ENCODE assay signal across 28 cellular contexts in the genomic region with DNA sequence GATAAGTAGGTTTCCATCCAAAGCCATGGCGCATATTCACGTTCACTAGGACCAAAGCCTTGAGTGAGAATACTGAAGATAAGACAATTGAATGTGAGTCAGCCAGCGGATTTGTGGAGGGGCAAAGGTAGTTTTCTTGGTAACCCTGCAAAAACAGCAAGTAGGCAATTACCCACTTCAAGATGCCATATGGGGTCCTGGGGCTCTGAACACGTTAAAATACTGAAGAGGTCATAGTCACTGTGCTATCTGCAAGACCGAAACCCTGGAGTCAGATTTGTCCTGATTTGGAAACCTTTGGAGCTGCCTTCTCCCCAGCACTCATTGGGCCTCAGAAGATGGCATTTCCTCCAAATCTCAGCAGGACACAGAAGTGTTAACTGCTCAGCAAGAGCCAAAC.
"Had no signal": no experiment of that assay in that cellular context is flagged by ENCODE, and none has a peak within 500 bp of the region (broad histone marks: within the 10 kb centered on the region; RNA-seq: fewer than 3 reads in every experiment).

No MANE protein-coding gene starts in this region.

- H3K27ac ChIP-seq: colonic mucosa, coronary artery, dorsolateral prefrontal cortex, epithelial cell of prostate, esophagus muscularis mucosa, esophagus squamous epithelium, foreskin keratinocyte, gastrocnemius medialis, gastroesophageal sphincter, heart left ventricle, heart right ventricle, hepatocyte had no signal

- H3K4me2 ChIP-seq: hepatocyte had no signal

- H3K4me1 ChIP-seq: colonic mucosa, esophagus muscularis mucosa, esophagus squamous epithelium, foreskin keratinocyte, gastrocnemius medialis, gastroesophageal sphincter, heart left ventricle, heart right ventricle had no signal

- H3K27me3 ChIP-seq: colonic mucosa, dorsolateral prefrontal cortex, esophagus muscularis mucosa, esophagus squamous epithelium, foreskin keratinocyte, gastrocnemius medialis, gastroesophageal sphincter, heart left ventricle, heart right ventricle, hepatocyte had no signal

- H3K27me3 Mint-ChIP-seq: dendritic cell treated with granulocyte-macrophage colony-stimulating factor and Interleukin-4, amounts not matched to agents 40 ng/mL and 50 ng/mL, for 4 days; effector memory CD8-positive, alpha-beta T cell had no signal

- FAIRE-seq: colon, endometrium, endothelial cell of umbilical vein, frontal cortex had no signal

- H3K36me3 ChIP-seq: colonic mucosa, esophagus muscularis mucosa, esophagus squamous epithelium, gastrocnemius medialis, gastroesophageal sphincter, heart left ventricle, heart right ventricle had no signal

- H3K4me3 ChIP-seq: colonic mucosa, coronary artery, dorsolateral prefrontal cortex, esophagus muscularis mucosa, esophagus squamous epithelium, gastrocnemius medialis, gastroesophageal sphincter, heart left ventricle, heart right ventricle, hepatocyte had no signal

- H3K4me3 Mint-ChIP-seq: dendritic cell treated with granulocyte-macrophage colony-stimulating factor and Interleukin-4, amounts not matched to agents 40 ng/mL and 50 ng/mL, for 4 days; effector memory CD8-positive, alpha-beta T cell had no signal

- DNase-seq: colonic mucosa; cortex of kidney; dermis blood vessel endothelial cell; dorsolateral prefrontal cortex; effector CD4-positive, alpha-beta T cell; effector CD8-positive, alpha-beta T cell; effector memory CD4-positive, alpha-beta T cell; effector memory CD8-positive, alpha-beta T cell; erythroblast; esophagus squamous epithelium; foreskin fibroblast; foreskin keratinocyte; foreskin melanocyte; gastrocnemius medialis; glutamatergic neuron; head of caudate nucleus; heart left ventricle; heart right ventricle had no signal

- H3K9me3 ChIP-seq: colonic mucosa, esophagus muscularis mucosa, esophagus squamous epithelium, gastrocnemius medialis, gastroesophageal sphincter, heart left ventricle had no signal

- H3K27ac Mint-ChIP-seq: dendritic cell treated with granulocyte-macrophage colony-stimulating factor and Interleukin-4, amounts not matched to agents 40 ng/mL and 50 ng/mL, for 4 days; effector memory CD8-positive, alpha-beta T cell had no signal

- H3K79me2 ChIP-seq: hepatocyte had no signal
